In genomic region chr14:30541318-30541717, GRCh38 we compare ENCODE assay signal across 13 cellular contexts. TPM values are rescaled to one million over a fixed set of nuclear protein-coding genes. Genes with fewer than 3 reads are reported as not detected.
A peak's percentile ranks its signal among the peaks of the same experiment; 100 is the strongest.
DNase-seq lines count a peak whose midpoint lies in the region; ATAC-seq, FAIRE-seq and TF ChIP-seq lines count a peak whose summit lies in the region.
"Had no signal": no experiment of that assay in that cellular context is flagged by ENCODE, and none has a peak within 500 bp of the region (broad histone marks: within the 10 kb centered on the region; RNA-seq: fewer than 3 reads in every experiment).

No MANE protein-coding gene starts in this region.

- no peak overlapping the region for H2BK5ac ChIP-seq in mesenchymal stem cell (ENCODE audit: low read depth, low read length, poor library complexity, severe bottlenecking)

- POLR2A ChIA-PET in activated CD4-positive, alpha-beta T cell treated with anti-CD3 and anti-CD28 coated beads for 36 hours (lab: Charles Lee): no interaction called here
- POLR2A ChIA-PET in K562 (lab: Yijun Ruan, JAX): interaction anchor here (1.1 kb wide), 1 partner anchor 9 kb away, joined by 5 read pairs; no protein-coding TSS in a partner anchor

- H3K4ac ChIP-seq in mesenchymal stem cell (ENCODE audit: low read depth in 1 of 2, low read length in 2 of 2): no peak overlapping the region

- in situ Hi-C loops in K562 (cut with MboI): no loop called here

- H2AFZ ChIP-seq in K562 (ENCODE audit: low read depth, low read length): no peak overlapping the region
- no peak overlapping the region for H2AFZ ChIP-seq in mesenchymal stem cell (ENCODE audit: low read depth, low read length)
- H2AFZ ChIP-seq: GM23338 had no signal

- H3K4me2 ChIP-seq in K562 (ENCODE audit: insufficient read depth, low read length) (no peak overlapping the region), mesenchymal stem cell (ENCODE audit: low read length, poor library complexity, severe bottlenecking) (no peak overlapping the region)
- H3K4me2 ChIP-seq: BLaER1, GM23338 had no signal

- H3K4me3 ChIP-seq in K562: no peak overlapping the region
- no peak overlapping the region for H3K4me3 ChIP-seq in mesenchymal stem cell (ENCODE audit: insufficient read depth in 1 of 2, low read depth in 1 of 2, low read length in 2 of 2)
- H3K4me3 ChIP-seq in pancreas: no peak overlapping the region
- H3K4me3 ChIP-seq: BLaER1, GM23338 had no signal

- TF ChIP-seq EP300 in K562 (IDR thresholded peaks at IDR 0.05; ENCODE audit: low read length): no peak

- no peak overlapping the region for H4K8ac ChIP-seq in mesenchymal stem cell (ENCODE audit: low read length)

- no peaks in the 10 kb centered on the region for H3K4me1 Mint-ChIP-seq in activated CD4-positive, alpha-beta T cell treated with anti-CD3 and anti-CD28 coated beads for 36 hours
- H3K4me1 Mint-ChIP-seq: GM23338 had no signal

- H3K9me3 Mint-ChIP-seq in activated CD4-positive, alpha-beta T cell treated with anti-CD3 and anti-CD28 coated beads for 36 hours (ENCODE audit: low read depth): no peaks in the 10 kb centered on the region

- H3K9me1 ChIP-seq in K562 (ENCODE audit: control insufficient read depth, insufficient read depth, low read length): no peaks in the 10 kb centered on the region

- H3K27ac ChIP-seq in K562 (ENCODE audit: extremely low read depth, low read depth, low read length) (no peak overlapping the region), mesenchymal stem cell (ENCODE audit: low read length, poor library complexity, severe bottlenecking) (no peak overlapping the region), pancreas (no peak overlapping the region)
- H3K27ac ChIP-seq: 22Rv1, BLaER1 had no signal

- H3K79me1 ChIP-seq in mesenchymal stem cell (replicated peaks; ENCODE audit: low read length, poor library complexity, severe bottlenecking): no peaks in the 10 kb centered on the region

- no TSS peak for BruUV-seq in K562 (replicated peaks; lab: Mats Ljungman, UMichigan)

- no peaks in the 10 kb centered on the region for H4K20me1 ChIP-seq in K562 (replicated peaks; ENCODE audit: control insufficient read depth, insufficient read depth, low read length)
- H4K20me1 ChIP-seq: BLaER1 had no signal

- H2AK5ac ChIP-seq in mesenchymal stem cell (ENCODE audit: low read length, severe bottlenecking): no peak overlapping the region

- ATAC-seq in activated CD4-positive, alpha-beta T cell treated with anti-CD3 and anti-CD28 coated beads for 36 hours: peak; percentile 72
- ATAC-seq in K562 (no peak), pancreas (no peak), HG03439 (IDR thresholded peaks at IDR 0.05; ENCODE audit: unreplicated experiment) (no peak)
- ATAC-seq: GM23338 had no signal

- H2BK120ac ChIP-seq in mesenchymal stem cell (ENCODE audit: low read depth, low read length): no peak overlapping the region

- CTCF ChIA-PET in activated CD4-positive, alpha-beta T cell treated with anti-CD3 and anti-CD28 coated beads for 36 hours (lab: Charles Lee): interaction anchor here (0.6 to 1.3 kb wide), 3 partner anchors 10 to 1757 kb away, joined by 3 to 5 read pairs (median 3); no protein-coding TSS in a partner anchor
- CTCF ChIA-PET in K562 (lab: Yijun Ruan, JAX; ENCODE audit: low intra/inter-chr PET ratio): interaction anchor here (0.6 kb wide), 1 partner anchor 615 kb away, joined by 4 read pairs; no protein-coding TSS in a partner anchor

- no peak overlapping the region for H3K27ac Mint-ChIP-seq in activated CD4-positive, alpha-beta T cell treated with anti-CD3 and anti-CD28 coated beads for 36 hours
- H3K27ac Mint-ChIP-seq: GM23338 had no signal

- peak; percentile 65 for FAIRE-seq in HTR-8/SVneo (lab: Jason Lieb, UNC)
- no peak for FAIRE-seq in K562 (lab: Jason Lieb, UNC)
- FAIRE-seq in pancreas (lab: Jason Lieb, UNC): no peak

- H3K9ac ChIP-seq in K562 (ENCODE audit: insufficient read depth in 1 of 2, low read depth in 2 of 2, low read length in 2 of 2): no peak overlapping the region
- H3K9ac ChIP-seq in mesenchymal stem cell (ENCODE audit: low read length): no peak overlapping the region
- H3K9ac ChIP-seq: BLaER1 had no signal

- H4K91ac ChIP-seq in mesenchymal stem cell (ENCODE audit: low read length): no peak overlapping the region

- no peak for DNase-seq in activated CD4-positive, alpha-beta T cell treated with anti-CD3 and anti-CD28 coated beads for 36 hours
- DNase-seq in activated CD4-positive, alpha-beta T cell treated with anti-CD3 and anti-CD28 coated beads for 48 hours: no peak
- no peak for DNase-seq in HTR-8/SVneo (ENCODE audit: insufficient read length, low spot score)
- no peak for DNase-seq in K562 (ENCODE audit: extremely low read depth in 1 of 4, low spot score in 3 of 4)
- DNase-seq in iris pigment epithelial cell (ENCODE audit: low read depth): peak; percentile 29
- DNase-seq in mesenchymal stem cell: no peak
- no peak for DNase-seq in pancreas
- DNase-seq: AML-193, H7 had no signal

- no peaks in the 10 kb centered on the region for H3K79me2 ChIP-seq in K562 (ENCODE audit: control insufficient read depth, insufficient read depth, low read length)

- H3K4me1 ChIP-seq in K562 (replicated peaks in 1 of 2; ENCODE audit: control insufficient read depth in 2 of 2, insufficient read depth in 2 of 2, low read length in 2 of 2) (no peaks in the 10 kb centered on the region), mesenchymal stem cell (ENCODE audit: control insufficient read depth, insufficient read depth, low read depth, low read length) (no peaks in the 10 kb centered on the region), pancreas (no peaks in the 10 kb centered on the region)
- H3K4me1 ChIP-seq: BLaER1 had no signal

- no peak for TF ChIP-seq CTCF in K562 (IDR thresholded peaks at IDR 0.05 in 2 of 3, conservative IDR thresholded peaks at IDR 0.05 in 1 of 3; ENCODE audit: insufficient read depth in 2 of 3, low read depth in 1 of 3, low read length in 3 of 3)
- TF ChIP-seq CTCF in pancreas (IDR thresholded peaks at IDR 0.05): no peak

- no peak overlapping the region for H3K14ac ChIP-seq in mesenchymal stem cell (ENCODE audit: low read length in 2 of 2)

- no peak overlapping the region for H3K4me3 Mint-ChIP-seq in activated CD4-positive, alpha-beta T cell treated with anti-CD3 and anti-CD28 coated beads for 36 hours
- H3K4me3 Mint-ChIP-seq: GM23338 had no signal

- intact Hi-C loops in activated CD4-positive, alpha-beta T cell treated with anti-CD3 and anti-CD28 coated beads for 36 hours (cut with DNase I, micrococcal nuclease): no loop called here
- intact Hi-C loops in K562 (cut with micrococcal nuclease) (no loop called here), pancreas (cut with DNase I) (no loop called here)

- no peaks in the 10 kb centered on the region; a peak in 1 of 5 replicates for H3K27me3 ChIP-seq in K562 (ENCODE audit: control insufficient read depth in 2 of 2, insufficient read depth in 2 of 2, low read length in 2 of 2)
- H3K27me3 ChIP-seq in mesenchymal stem cell (ENCODE audit: control insufficient read depth in 1 of 2, insufficient read depth in 1 of 2, low read length in 2 of 2): peaks cover 5 to 7% of the 10 kb centered on the region in 2 experiments
- no peaks in the 10 kb centered on the region for H3K27me3 ChIP-seq in pancreas
- H3K27me3 ChIP-seq: BLaER1 had no signal

- H3K23ac ChIP-seq in mesenchymal stem cell (ENCODE audit: low read length in 2 of 2): no peak overlapping the region

- no peak for TF ChIP-seq POLR2A in K562 (conservative IDR thresholded peaks at IDR 0.05)

- no peaks in the 10 kb centered on the region for H3K9me3 ChIP-seq in K562 (replicated peaks; ENCODE audit: control insufficient read depth, insufficient read depth, low read depth, low read length)
- peaks cover 10% of the 10 kb centered on the region for H3K9me3 ChIP-seq in mesenchymal stem cell (ENCODE audit: control insufficient read depth, low read length)
- H3K9me3 ChIP-seq in pancreas: no peaks in the 10 kb centered on the region

- no peak overlapping the region for H2BK12ac ChIP-seq in mesenchymal stem cell (ENCODE audit: low read length in 2 of 2)

- WGBS in K562 (ENCODE audit: insufficient coverage, low coverage, missing lambda C conversion rate): 13% methylated on average over 1 of the region's 1 CpG
- WGBS in mesenchymal stem cell: 100% methylated on average over 1 of the region's 1 CpG
- WGBS in pancreas, 2 donors: 90 to 96% methylated on average over 1 of the region's 1 CpG

- H2BK15ac ChIP-seq in mesenchymal stem cell (ENCODE audit: low read depth, poor library complexity, severe bottlenecking): no peak overlapping the region

- TF ChIP-seq RAD21 in K562 (CRISPR knock-in tag; conservative IDR thresholded peaks at IDR 0.05 in 1 of 2, IDR thresholded peaks at IDR 0.05 in 1 of 2): no peak

- H3K36me3 ChIP-seq in K562 (ENCODE audit: control insufficient read depth, insufficient read depth, low read length): no peaks in the 10 kb centered on the region
- H3K36me3 ChIP-seq in mesenchymal stem cell (ENCODE audit: control insufficient read depth in 1 of 2, insufficient read depth in 2 of 2, low read depth in 1 of 2, low read length in 2 of 2): no peaks in the 10 kb centered on the region
- no peaks in the 10 kb centered on the region for H3K36me3 ChIP-seq in pancreas
- H3K36me3 ChIP-seq: BLaER1 had no signal

- H3K36me3 Mint-ChIP-seq in activated CD4-positive, alpha-beta T cell treated with anti-CD3 and anti-CD28 coated beads for 36 hours (ENCODE audit: low read depth): no peaks in the 10 kb centered on the region

- no peak overlapping the region for H3K18ac ChIP-seq in mesenchymal stem cell (ENCODE audit: low read depth in 1 of 2, low read length in 2 of 2)

- peaks cover 17% of the 10 kb centered on the region for H3K27me3 Mint-ChIP-seq in activated CD4-positive, alpha-beta T cell treated with anti-CD3 and anti-CD28 coated beads for 36 hours

RNA-seq across cellular contexts. Expression of gene G2E3, which starts 17.6 kb away (rescaled TPM):
- 10 to 100 TPM; 16.9 to 29.6 TPM for total RNA-seq in activated CD4-positive, alpha-beta T cell treated with anti-CD3 and anti-CD28 coated beads for 36 hours
- 17.0 and 66.9 TPM in 2 replicates for total RNA-seq in K562 (2011; cell fraction: chromatin; rRNA removed; ENCODE audit: low replicate concordance)
- total RNA-seq in K562 (2011; cell fraction: nucleolus; rRNA removed): 10.3 and 14.1 TPM in 2 replicates
- total RNA-seq in K562 (2011; cell fraction: nucleoplasm; rRNA removed): 27.8 and 43.4 TPM in 2 replicates
- 9.8 and 10.7 TPM in 2 replicates for total RNA-seq in K562 (2014; rRNA removed)
- 35.4 and 41.0 TPM in 2 replicates for total RNA-seq in K562 (2014; rRNA removed; fragmentation: Illumina TruSeq; extraction: Trizol)
- total RNA-seq in K562 (2015; rRNA removed; fragmentation: Illumina TruSeq; extraction: Trizol): 24.7 and 25.4 TPM in 2 replicates
- 24.2 and 25.8 TPM in 2 replicates for total RNA-seq in K562 (2021)
- 25.3 and 31.3 TPM in 2 replicates for polyA plus RNA-seq in K562 (2011; rRNA removed)
- polyA plus RNA-seq in K562 (2011; cell fraction: cytosol; rRNA removed): 3.2 and 7.3 TPM in 2 replicates
- 9.6 and 12.7 TPM in 2 replicates for polyA plus RNA-seq in K562 (2011; cell fraction: nucleus; rRNA removed)
- 12.9 and 13.2 TPM in 2 replicates for polyA plus RNA-seq in K562 (2012)
- 18.1 and 20.4 TPM in 2 replicates for polyA plus RNA-seq in K562 (2014; fragmentation: Illumina TruSeq; extraction: Trizol)
- 10 to 100 TPM; 20.2 to 53.5 TPM for polyA plus RNA-seq in K562 (2014; fragmentation: Nextera tagmentation; extraction: Ambion mirVana)
- 13.6 and 14.7 TPM in 2 replicates for polyA plus RNA-seq in K562 (2014; rRNA removed)
- polyA minus RNA-seq in K562 (2011; rRNA and poly(A)+ RNA removed): 49.3 and 50.0 TPM in 2 replicates
- 17.1 and 23.4 TPM in 2 replicates for polyA minus RNA-seq in K562 (2011; cell fraction: cytosol; rRNA and poly(A)+ RNA removed)
- polyA minus RNA-seq in K562 (2011; cell fraction: nucleus; rRNA and poly(A)+ RNA removed): 16.8 and 33.2 TPM in 2 replicates
- polyA plus RNA-seq in mesenchymal stem cell (2013, experiment 1 of 2): 13.5 TPM
- polyA plus RNA-seq in mesenchymal stem cell (2013, experiment 2 of 2): 15.7 TPM
- total RNA-seq in pancreas: 1 to 10 TPM; 5.2 to 9.5 (median 7.0) TPM
- 1 to 10 TPM; 1.9 to 3.9 TPM for polyA plus RNA-seq in pancreas
